8 cellular contexts compared by ENCODE assay signal in the genomic region with DNA sequence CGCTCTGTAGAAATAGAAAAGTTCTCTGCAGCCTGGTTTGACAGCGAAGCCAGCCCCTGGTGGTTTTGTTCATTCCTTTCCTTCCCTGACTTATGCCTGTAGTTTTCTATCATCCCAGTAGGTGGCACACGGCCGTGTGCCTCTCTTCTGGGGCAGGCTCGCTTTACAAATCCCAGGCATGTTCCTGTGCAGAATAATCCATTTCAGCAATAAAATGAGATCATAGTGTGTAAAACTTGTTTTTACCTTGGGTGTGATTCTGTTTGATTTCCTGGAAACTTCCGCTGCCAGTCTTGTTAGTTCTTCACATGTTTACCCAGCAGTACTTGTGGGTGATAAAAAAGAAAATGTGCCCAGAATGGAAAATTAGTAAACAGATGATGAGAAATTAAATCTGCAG. TPM values are rescaled to one million over a fixed set of nuclear protein-coding genes. Genes with fewer than 3 reads are reported as not detected.
DNase-seq lines count a peak whose midpoint lies in the region; ATAC-seq and TF ChIP-seq lines count a peak whose summit lies in the region.

No MANE protein-coding gene starts in this region.

- TF ChIP-seq POLR2A in Peyer's patch (IDR thresholded peaks at IDR 0.05): no peak

- no peaks in the 10 kb centered on the region for H3K36me3 ChIP-seq in CD8-positive, alpha-beta memory T cell (ENCODE audit: insufficient read depth, low read length)
- H3K36me3 ChIP-seq in Peyer's patch: no peaks in the 10 kb centered on the region
- H3K36me3 ChIP-seq in brain microvascular endothelial cell (replicated peaks): no peaks in the 10 kb centered on the region

- CTCF ChIA-PET in CD8-positive, alpha-beta memory T cell (lab: Charles Lee): no interaction called here

- H3K36me3 Mint-ChIP-seq in CD8-positive, alpha-beta memory T cell: peaks cover 0 to 1% (median 0%) of the 10 kb centered on the region in 3 donors
- peaks cover 6% of the 10 kb centered on the region for H3K36me3 Mint-ChIP-seq in stimulated activated effector memory CD8-positive, alpha-beta T cell treated with anti-CD3 and anti-CD28 coated beads, Interleukin-12 subunit alpha, Interleukin-12 subunit beta, amount 100 ng/mL, for 72 hours

- in situ Hi-C loops in brain microvascular endothelial cell (cut with HindIII; ENCODE audit: low pct_ligation_motif_present, low sequenced_read_pairs): no loop called here

- peaks cover 5% of the 10 kb centered on the region for H3K27me3 ChIP-seq in CD8-positive, alpha-beta memory T cell (ENCODE audit: insufficient read depth, low read length, poor library complexity, severe bottlenecking)
- H3K27me3 ChIP-seq in Peyer's patch (peaks cover 0 to 22% of the 10 kb centered on the region in 2 donors), brain microvascular endothelial cell (replicated peaks) (peaks cover 42% of the 10 kb centered on the region)

- TF ChIP-seq CTCF in Peyer's patch (IDR thresholded peaks at IDR 0.05): peak; percentile 30 to 77 (median 69)
- peak; percentile 91 for TF ChIP-seq CTCF in brain microvascular endothelial cell (IDR thresholded peaks at IDR 0.05; ENCODE audit: low read depth, low read length, missing control alignments)

- peaks cover 12% of the 10 kb centered on the region for H3K4me1 ChIP-seq in CD8-positive, alpha-beta memory T cell (ENCODE audit: insufficient read depth, low read length)
- peaks cover 0 to 23% (median 0%) of the 10 kb centered on the region in 4 donors for H3K4me1 ChIP-seq in Peyer's patch

- no peak overlapping the region for H3K27ac ChIP-seq in CD8-positive, alpha-beta memory T cell (ENCODE audit: low read depth, low read length)
- H3K27ac ChIP-seq in Peyer's patch: no peak overlapping the region
- H3K27ac ChIP-seq in brain microvascular endothelial cell: no peak overlapping the region

- peak overlapping the region in 6 of 7 donors; percentile 48 to 80 (median 65) for H3K4me3 Mint-ChIP-seq in CD8-positive, alpha-beta memory T cell
- peak overlapping the region; percentile 47 for H3K4me3 Mint-ChIP-seq in stimulated activated effector memory CD8-positive, alpha-beta T cell treated with anti-CD3 and anti-CD28 coated beads, Interleukin-12 subunit alpha, Interleukin-12 subunit beta, amount 100 ng/mL, for 72 hours

- H3K4me1 Mint-ChIP-seq in CD8-positive, alpha-beta memory T cell: peaks cover 16 to 40% (median 34%) of the 10 kb centered on the region in 3 donors
- H3K4me1 Mint-ChIP-seq in stimulated activated effector memory CD8-positive, alpha-beta T cell treated with anti-CD3 and anti-CD28 coated beads, Interleukin-12 subunit alpha, Interleukin-12 subunit beta, amount 100 ng/mL, for 72 hours: peaks cover 30% of the 10 kb centered on the region

- no peaks in the 10 kb centered on the region for H3K9me3 Mint-ChIP-seq in CD8-positive, alpha-beta memory T cell
- no peaks in the 10 kb centered on the region for H3K9me3 Mint-ChIP-seq in stimulated activated effector memory CD8-positive, alpha-beta T cell treated with anti-CD3 and anti-CD28 coated beads, Interleukin-12 subunit alpha, Interleukin-12 subunit beta, amount 100 ng/mL, for 72 hours

- POLR2A ChIA-PET in CD8-positive, alpha-beta memory T cell (lab: Charles Lee): no interaction called here

- peak; percentile 75 for ATAC-seq in GM19463 (IDR thresholded peaks at IDR 0.05; ENCODE audit: unreplicated experiment)
- peak; percentile 79 for ATAC-seq in stimulated activated effector memory CD8-positive, alpha-beta T cell treated with anti-CD3 and anti-CD28 coated beads, Interleukin-12 subunit alpha, Interleukin-12 subunit beta, amount 100 ng/mL, for 72 hours

- H3K9me3 ChIP-seq in CD8-positive, alpha-beta memory T cell (ENCODE audit: low read length): no peaks in the 10 kb centered on the region
- no peaks in the 10 kb centered on the region for H3K9me3 ChIP-seq in Peyer's patch

- no peak overlapping the region for H3K4me3 ChIP-seq in CD8-positive, alpha-beta memory T cell (ENCODE audit: low read length)
- no peak overlapping the region for H3K4me3 ChIP-seq in Peyer's patch
- H3K4me3 ChIP-seq in brain microvascular endothelial cell (ENCODE audit: low read depth, low read length): no peak overlapping the region

- H3K27ac Mint-ChIP-seq in CD8-positive, alpha-beta memory T cell: peak overlapping the region in 4 of 8 donors; percentile 10 to 67 (median 42)
- H3K27ac Mint-ChIP-seq in stimulated activated effector memory CD8-positive, alpha-beta T cell treated with anti-CD3 and anti-CD28 coated beads, Interleukin-12 subunit alpha, Interleukin-12 subunit beta, amount 100 ng/mL, for 72 hours: no peak overlapping the region

- H3K27me3 Mint-ChIP-seq in CD8-positive, alpha-beta memory T cell: peaks cover 21 to 51% of the 10 kb centered on the region in 2 donors

- peak in 1 of 5 donors; percentile 10 for DNase-seq in CD8-positive, alpha-beta memory T cell
- peak; percentile 58 for DNase-seq in LHCN-M2 (ENCODE audit: low read depth)
- DNase-seq in Peyer's patch: peak in 1 of 3 donors; percentile 62
- peak; percentile 60 for DNase-seq in brain microvascular endothelial cell
- DNase-seq in iris pigment epithelial cell (ENCODE audit: low read depth): peak; percentile 68
- DNase-seq in stimulated activated effector memory CD8-positive, alpha-beta T cell treated with anti-CD3 and anti-CD28 coated beads, Interleukin-12 subunit alpha, Interleukin-12 subunit beta, amount 100 ng/mL, for 72 hours (ENCODE audit: low spot score in 2 of 2): no peak
- DNase-seq in activated gamma-delta T cell (lab: John Stamatoyannopoulos, UW): no peak

RNA-seq across cellular contexts. Expression of a gene that starts 7.4 kb away (rescaled TPM):
- total RNA-seq in CD8-positive, alpha-beta memory T cell: 1 to 10 TPM; 7.4 to 7.7 TPM
- not detected for polyA plus RNA-seq in CD8-positive, alpha-beta memory T cell
- total RNA-seq in LHCN-M2 (2014; rRNA removed) (not detected in 2 replicates), Peyer's patch (1 to 10 TPM in 3 of 4 donors, not detected in 1; 1.4 to 4.6 (median 2.9) TPM)
- polyA plus RNA-seq in LHCN-M2 (2012): not detected

Comparison
In these comparisons a context has a peak if more than half of its experiments do, and no peak if none do; other contexts are left out.
1. DNase-seq: peak in LHCN-M2 (single experiment), brain microvascular endothelial cell (single experiment) and iris pigment epithelial cell (single experiment); none in stimulated activated effector memory CD8-positive, alpha-beta T cell treated with anti-CD3 and anti-CD28 coated beads, Interleukin-12 subunit alpha, Interleukin-12 subunit beta, amount 100 ng/mL, for 72 hours (0 of 2) and activated gamma-delta T cell (single experiment).